In genomic region chr1:183081402-183082110, GRCh38 we compare ENCODE assay signal across 2 cellular contexts.
TF ChIP-seq lines count a peak whose summit lies in the region.

No MANE protein-coding gene starts in this region.

TF ChIP-seq in HEK293, 187 proteins besides CTCF, POLR2A, EP300 and RAD21 (continued from another document and continues in another):
- TF ChIP-seq ZNF513 (tag by site-specific recombination; IDR thresholded peaks at IDR 0.05) (no peak), ZNF26 (tag by site-specific recombination; IDR thresholded peaks at IDR 0.05) (no peak), ZNF529 (tag by site-specific recombination; IDR thresholded peaks at IDR 0.05; ENCODE audit: insufficient replicate concordance) (peak; percentile 59), ZBTB1 (tag by site-specific recombination; IDR thresholded peaks at IDR 0.05) (peak; percentile 59; the same call in 1 of the 2 replicates), ZNF133 (tag by site-specific recombination; IDR thresholded peaks at IDR 0.05) (no peak), ZNF521 (tag by site-specific recombination; IDR thresholded peaks at IDR 0.05) (no peak), ZNF366 (tag by site-specific recombination; conservative IDR thresholded peaks at IDR 0.05) (no peak; the same call in 1 of the 2 replicates), ZNF707 (tag by site-specific recombination; IDR thresholded peaks at IDR 0.05) (no peak), ZBTB17 (tag by site-specific recombination; IDR thresholded peaks at IDR 0.05) (no peak), ZNF223 (tag by site-specific recombination; IDR thresholded peaks at IDR 0.05) (peak; percentile 55; the same call in 1 of the 2 replicates), ZNF548 (tag by site-specific recombination; IDR thresholded peaks at IDR 0.05) (no peak), ZNF555 (tag by site-specific recombination; conservative IDR thresholded peaks at IDR 0.05) (peak; percentile 94), ZNF19 (tag by site-specific recombination; IDR thresholded peaks at IDR 0.05; ENCODE audit: low read depth) (peak; percentile 42; the same call in 1 of the 2 replicates), MZF1 (tag by site-specific recombination; IDR thresholded peaks at IDR 0.05; ENCODE audit: borderline replicate concordance) (no peak; the same call in 1 of the 2 replicates), ZBTB8A (tag by site-specific recombination; IDR thresholded peaks at IDR 0.05) (peak; percentile 81), TSHZ1 (tag by site-specific recombination; IDR thresholded peaks at IDR 0.05; ENCODE audit: borderline replicate concordance) (peak; percentile 41; the same call in 1 of the 2 replicates), ZNF660 (tag by site-specific recombination; IDR thresholded peaks at IDR 0.05) (no peak), ZNF174 (tag by site-specific recombination; IDR thresholded peaks at IDR 0.05) (no peak), ZNF24 (tag by site-specific recombination; IDR thresholded peaks at IDR 0.05) (peak; percentile 20; the same call in 1 of the 2 replicates), ZSCAN4 (tag by site-specific recombination; IDR thresholded peaks at IDR 0.05) (no peak), ZNF274 (IDR thresholded peaks at IDR 0.05; ENCODE audit: low read length) (no peak), ZNF274 (tag by site-specific recombination; IDR thresholded peaks at IDR 0.05; ENCODE audit: borderline replicate concordance) (no peak), ZNF596 (tag by site-specific recombination; IDR thresholded peaks at IDR 0.05) (no peak), SCRT2 (tag by site-specific recombination; IDR thresholded peaks at IDR 0.05) (no peak), ZNF311 (tag by site-specific recombination; IDR thresholded peaks at IDR 0.05; ENCODE audit: borderline replicate concordance) (no peak), ZNF184 (tag by site-specific recombination; IDR thresholded peaks at IDR 0.05) (no peak), ZNF768 (tag by site-specific recombination; IDR thresholded peaks at IDR 0.05) (0 out of 2 replicates have a peak, but pooled peaks have one; percentile 24), ZNF837 (tag by site-specific recombination; IDR thresholded peaks at IDR 0.05) (no peak), KLF1 (tag by site-specific recombination; IDR thresholded peaks at IDR 0.05) (no peak), ZNF426 (tag by site-specific recombination; IDR thresholded peaks at IDR 0.05) (peak; percentile 97)

TF ChIP-seq in GM12878, 131 proteins besides CTCF, POLR2A, EP300 and RAD21 (continued from another document):
- TF ChIP-seq ZNF592 (IDR thresholded peaks at IDR 0.05) = no peak
